1 cellular context compared by ENCODE assay signal in genomic region chr2:8822218-8822617, GRCh38.
TF ChIP-seq lines count a peak whose summit lies in the region.

No MANE protein-coding gene starts in this region.

TF ChIP-seq in SK-N-SH treated with all-trans-retinoic acid at 6 μM for 48 hours, 23 proteins besides CTCF, POLR2A, EP300 and RAD21 (continued from another document):
- TF ChIP-seq POU6F1 (CRISPR knock-in tag; IDR thresholded peaks at IDR 0.05; ENCODE audit: borderline replicate concordance, low read depth) = no peak
- no peak for TF ChIP-seq ZC3H10 (CRISPR knock-in tag; IDR thresholded peaks at IDR 0.05)
- TF ChIP-seq ZNF8 (CRISPR knock-in tag; IDR thresholded peaks at IDR 0.05) = no peak
- no peak for TF ChIP-seq ARNTL (CRISPR knock-in tag; IDR thresholded peaks at IDR 0.05; ENCODE audit: borderline replicate concordance, low read depth)
